In genomic region chr12:67040861-67041137, GRCh38 we compare ENCODE assay signal across 25 cellular contexts.
"Had no signal": no experiment of that assay in that cellular context is flagged by ENCODE, and none has a peak within 500 bp of the region (broad histone marks: within the 10 kb centered on the region; RNA-seq: fewer than 3 reads in every experiment).

No MANE protein-coding gene starts in this region.

- DNase-seq: cerebellar nuclear complex; cortex of kidney; effector memory CD8-positive, alpha-beta T cell; erythroblast; esophagus squamous epithelium; foreskin melanocyte; glutamatergic neuron; mesenchymal stem cell; midbrain; naive thymus-derived CD4-positive, alpha-beta T cell; nucleus accumbens; posterior cingulate gyrus; psoas muscle; right cardiac atrium; sigmoid colon; spleen; stimulated activated CD4-positive, alpha-beta T cell treated with anti-CD3 and anti-CD28 coated beads, Interleukin-4, amount 100 ng/mL, for 4 hours; stimulated activated naive CD8-positive, alpha-beta T cell treated with anti-CD3 and anti-CD28 coated beads, Interleukin-15, Interleukin-2, amounts not matched to agents 100 U/mL and 50 U/mL, for 24 hours had no signal

- ATAC-seq: effector memory CD8-positive, alpha-beta T cell; left lobe of liver; naive thymus-derived CD4-positive, alpha-beta T cell; psoas muscle; right cardiac atrium; stimulated activated memory B cell treated with anti-CD40 and anti-IgM and Interleukin-4, amounts not matched to agents 10 μg/mL and 1 μg/mL and 100 μg/mL, for 72 hours; stimulated activated naive CD8-positive, alpha-beta T cell treated with anti-CD3 and anti-CD28 coated beads, Interleukin-15, Interleukin-2, amounts not matched to agents 100 U/mL and 50 U/mL, for 24 hours had no signal

- FAIRE-seq: endometrium, keratinocyte had no signal

- H3K36me3 ChIP-seq: esophagus squamous epithelium, sigmoid colon, spleen, thoracic aorta had no signal

- H3K4me3 ChIP-seq: esophagus squamous epithelium, psoas muscle, sigmoid colon, spleen, thoracic aorta had no signal

- H3K9me3 ChIP-seq: esophagus squamous epithelium, psoas muscle, sigmoid colon, spleen, thoracic aorta had no signal

- H3K36me3 Mint-ChIP-seq: naive thymus-derived CD4-positive, alpha-beta T cell; stimulated activated memory B cell treated with anti-CD40 and anti-IgM and Interleukin-4, amounts not matched to agents 10 μg/mL and 1 μg/mL and 100 μg/mL, for 72 hours; type B pancreatic cell had no signal

- H3K27ac ChIP-seq: esophagus squamous epithelium, psoas muscle, spleen, thoracic aorta had no signal

- H3K4me1 ChIP-seq: psoas muscle, spleen had no signal

- H3K27me3 ChIP-seq: esophagus squamous epithelium, sigmoid colon, spleen had no signal

- H3K27ac Mint-ChIP-seq: effector memory CD8-positive, alpha-beta T cell; naive thymus-derived CD4-positive, alpha-beta T cell; stimulated activated memory B cell treated with anti-CD40 and anti-IgM and Interleukin-4, amounts not matched to agents 10 μg/mL and 1 μg/mL and 100 μg/mL, for 72 hours had no signal

- H3K9me3 Mint-ChIP-seq: effector memory CD8-positive, alpha-beta T cell; naive thymus-derived CD4-positive, alpha-beta T cell; nephron; stimulated activated memory B cell treated with anti-CD40 and anti-IgM and Interleukin-4, amounts not matched to agents 10 μg/mL and 1 μg/mL and 100 μg/mL, for 72 hours; type B pancreatic cell had no signal
